ENCODE assay signal across 26 cellular contexts in genomic region chr12:123017753-123018152, GRCh38.
"Had no signal": no experiment of that assay in that cellular context is flagged by ENCODE, and none has a peak within 500 bp of the region (broad histone marks: within the 10 kb centered on the region; RNA-seq: fewer than 3 reads in every experiment).

No MANE protein-coding gene starts in this region.

- ATAC-seq: left colon; left lung; lower lobe of right lung; natural killer cell; sciatic nerve; stimulated activated naive B cell treated with anti-CD40 and anti-IgM and Interleukin-4, amounts not matched to agents 10 μg/mL and 1 μg/mL and 100 μg/mL, for 72 hours; stimulated activated naive CD8-positive, alpha-beta T cell treated with anti-CD3 and anti-CD28 coated beads, Interleukin-15, Interleukin-2, amounts not matched to agents 100 U/mL and 50 U/mL, for 24 hours; upper lobe of right lung had no signal

- H3K27me3 ChIP-seq: left lung, ovary, right atrium auricular region, stomach, testis, tibial artery, upper lobe of right lung had no signal

- H3K9me3 ChIP-seq: left lung, lower lobe of right lung, ovary, right atrium auricular region, stomach, testis, tibial artery, upper lobe of right lung had no signal

- H3K36me3 Mint-ChIP-seq: naive B cell, natural killer cell had no signal

- DNase-seq: hippocampal formation; kidney; left colon; left lung; mammary epithelial cell; mesenchymal stem cell; naive B cell; natural killer cell; ovary; stimulated activated CD4-positive, alpha-beta T cell treated with anti-CD3 and anti-CD28 coated beads, Interleukin-12 subunit alpha, Interleukin-12 subunit beta, amount 100 ng/mL, for 4 hours; stimulated activated CD4-positive, alpha-beta T cell treated with anti-CD3 and anti-CD28 coated beads, Interleukin-15, amount 100 ng/mL, for 24 hours; stimulated activated CD4-positive, alpha-beta T cell treated with anti-CD3 and anti-CD28 coated beads, Interleukin-2, amount 100 ng/mL, for 24 hours; stimulated activated CD4-positive, alpha-beta T cell treated with anti-CD3 and anti-CD28 coated beads, Interleukin-4, amount 100 ng/mL, for 1 hour; stimulated activated naive B cell treated with anti-CD40 and anti-IgM and Interleukin-4, amounts not matched to agents 10 μg/mL and 1 μg/mL and 100 μg/mL, for 72 hours; stimulated activated naive CD8-positive, alpha-beta T cell treated with anti-CD3 and anti-CD28 coated beads, Interleukin-15, Interleukin-2, amounts not matched to agents 100 U/mL and 50 U/mL, for 24 hours; stomach; testis; tibial artery; upper lobe of right lung had no signal

- H3K4me3 ChIP-seq: left lung, lower lobe of right lung, ovary, right atrium auricular region, skin epidermis, stomach, testis, tibial artery, upper lobe of right lung had no signal

- H3K4me3 Mint-ChIP-seq: naive B cell; natural killer cell; stimulated activated naive B cell treated with anti-CD40 and anti-IgM and Interleukin-4, amounts not matched to agents 10 μg/mL and 1 μg/mL and 100 μg/mL, for 72 hours had no signal

- FAIRE-seq: islet of Langerhans, kidney, urothelium cell line had no signal

- H3K9me3 Mint-ChIP-seq: natural killer cell; stimulated activated naive B cell treated with anti-CD40 and anti-IgM and Interleukin-4, amounts not matched to agents 10 μg/mL and 1 μg/mL and 100 μg/mL, for 72 hours had no signal

- H3K36me3 ChIP-seq: ovary, right atrium auricular region, upper lobe of right lung had no signal

- H3K27ac ChIP-seq: lower lobe of right lung, ovary, right atrium auricular region, skin epidermis, testis, tibial artery had no signal

- H3K4me1 ChIP-seq: right atrium auricular region, testis, tibial artery, upper lobe of right lung had no signal

- H3K27me3 Mint-ChIP-seq: naive B cell; progenitor cell of endocrine pancreas; stimulated activated naive B cell treated with anti-CD40 and anti-IgM and Interleukin-4, amounts not matched to agents 10 μg/mL and 1 μg/mL and 100 μg/mL, for 72 hours had no signal

- H3K27ac Mint-ChIP-seq: progenitor cell of endocrine pancreas; stimulated activated naive B cell treated with anti-CD40 and anti-IgM and Interleukin-4, amounts not matched to agents 10 μg/mL and 1 μg/mL and 100 μg/mL, for 72 hours had no signal
